20 cellular contexts compared by ENCODE assay signal in genomic region chr17:7292729-7293128, GRCh38. TPM values are rescaled to one million over a fixed set of nuclear protein-coding genes. Genes with fewer than 3 reads are reported as not detected.
DNase-seq lines count a peak whose midpoint lies in the region; ATAC-seq and TF ChIP-seq lines count a peak whose summit lies in the region.
"Had no signal": no experiment of that assay in that cellular context is flagged by ENCODE, and none has a peak within 500 bp of the region (broad histone marks: within the 10 kb centered on the region; RNA-seq: fewer than 3 reads in every experiment).

No MANE protein-coding gene starts in this region.

- no peak overlapping the region for H3K4me2 ChIP-seq in SK-N-SH

- H3K4me1 ChIP-seq in SK-N-SH (ENCODE audit: control insufficient read depth in 1 of 2, insufficient read depth in 2 of 2, low read depth in 1 of 2, low read length in 1 of 2) (peaks cover 3 to 8% of the 10 kb centered on the region in 2 experiments; a peak in 1 of 4 replicates), colonic mucosa (peaks cover 16% of the 10 kb centered on the region), thyroid gland (peaks cover 8 to 36% of the 10 kb centered on the region in 2 donors)

- CTCF ChIA-PET in SK-N-SH (lab: Yijun Ruan, JAX) = interaction anchor here (0.7 to 3.5 kb wide), 4 partner anchors 11 to 247 kb away, joined by 3 to 34 read pairs (median 6); partner anchors contain the start of gene SLC2A4

- H3K36me3 ChIP-seq in SK-N-SH (replicated peaks in 1 of 2; ENCODE audit: control insufficient read depth in 1 of 2, insufficient read depth in 2 of 2, low read length in 1 of 2) (no peaks in the 10 kb centered on the region), colonic mucosa (no peaks in the 10 kb centered on the region), thyroid gland (no peaks in the 10 kb centered on the region), WERI-Rb-1 (no peaks in the 10 kb centered on the region)
- H3K36me3 ChIP-seq: ascending aorta had no signal

- peaks cover 15% of the 10 kb centered on the region for H3F3A ChIP-seq in SK-N-SH (replicated peaks; ENCODE audit: insufficient read depth)

- no peaks in the 10 kb centered on the region for H3K79me2 ChIP-seq in SK-N-SH (ENCODE audit: insufficient read depth)

- ATAC-seq in SK-N-SH treated with all-trans-retinoic acid at 6 μM for 48 hours (no peak), HG03565 (IDR thresholded peaks at IDR 0.05; ENCODE audit: unreplicated experiment) (no peak), GM18502 (IDR thresholded peaks at IDR 0.05; ENCODE audit: poor library complexity, unreplicated experiment) (no peak)
- ATAC-seq: left colon, Panc1 had no signal

- H3K9me3 ChIP-seq in SK-N-SH (no peaks in the 10 kb centered on the region), colonic mucosa (no peaks in the 10 kb centered on the region), thyroid gland (no peaks in the 10 kb centered on the region), WERI-Rb-1 (ENCODE audit: severe bottlenecking) (no peaks in the 10 kb centered on the region)
- H3K9me3 ChIP-seq: ascending aorta had no signal

- TF ChIP-seq CTCF in SK-N-SH (IDR thresholded peaks at IDR 0.05) (no peak), colonic mucosa (IDR thresholded peaks at IDR 0.05) (no peak), thyroid gland (IDR thresholded peaks at IDR 0.05) (no peak), WERI-Rb-1 (IDR thresholded peaks at IDR 0.05; ENCODE audit: low read depth, low read length) (no peak)

- no peak for TF ChIP-seq RAD21 in SK-N-SH (IDR thresholded peaks at IDR 0.05; ENCODE audit: low read length)

- POLR2A ChIA-PET in SK-N-SH (lab: Yijun Ruan, JAX) = interaction anchor here (0.7 kb wide), 1 partner anchor 54 kb away, joined by 3 read pairs; no protein-coding TSS in a partner anchor

- DNase-seq in SK-N-SH (peak; percentile 35), colonic mucosa (no peak), medulla oblongata (ENCODE audit: extremely low spot score) (peak; percentile 39), thyroid gland (peak; percentile 28 to 53), WERI-Rb-1 (no peak)
- DNase-seq: activated CD8-positive, alpha-beta memory T cell treated with anti-CD3 and anti-CD28 coated beads for 24 hours; CD4-positive, alpha-beta memory T cell; HCEC 1CT; hypothalamus; IMR-90; NCI-H748 treated with DMSO at 0.1 percent for 48 hours; stimulated activated CD4-positive, alpha-beta T cell treated with anti-CD3 and anti-CD28 coated beads, Interleukin-15, amount 100 ng/mL, for 24 hours had no signal

- H3K9me2 ChIP-seq in SK-N-SH = no peaks in the 10 kb centered on the region

- no peak overlapping the region for H3K4me3 ChIP-seq in SK-N-SH (ENCODE audit: low read depth in 2 of 2, low read length in 1 of 2)
- H3K4me3 ChIP-seq in colonic mucosa = no peak overlapping the region
- no peak overlapping the region for H3K4me3 ChIP-seq in thyroid gland (replicated peaks in 1 of 3)
- no peak overlapping the region for H3K4me3 ChIP-seq in WERI-Rb-1 (ENCODE audit: low read depth, low read length)
- H3K4me3 ChIP-seq: ascending aorta had no signal

- peaks cover 28% of the 10 kb centered on the region; the same call in 1 of the 2 replicates for H3K27me3 ChIP-seq in SK-N-SH (ENCODE audit: insufficient read depth)
- H3K27me3 ChIP-seq in colonic mucosa = peaks cover 4% of the 10 kb centered on the region
- no peaks in the 10 kb centered on the region for H3K27me3 ChIP-seq in thyroid gland
- H3K27me3 ChIP-seq in WERI-Rb-1 (ENCODE audit: insufficient read depth, low read depth, severe bottlenecking) = no peaks in the 10 kb centered on the region

- no peak for TF ChIP-seq POLR2A in thyroid gland (IDR thresholded peaks at IDR 0.05)

- intact Hi-C loops in colonic mucosa (cut with DNase I) = no loop called here
- intact Hi-C loops in thyroid gland (cut with DNase I) = no loop called here

- H2AFZ ChIP-seq in SK-N-SH (ENCODE audit: low read depth) = no peak overlapping the region

- no peak overlapping the region for H3K9ac ChIP-seq in SK-N-SH
- peak overlapping the region; percentile 24 to 70 for H3K9ac ChIP-seq in colonic mucosa (ENCODE audit: low read depth in 2 of 2, low read length in 2 of 2)

- no peaks in the 10 kb centered on the region for H4K20me1 ChIP-seq in SK-N-SH (ENCODE audit: insufficient read depth)

- no peak overlapping the region for H3K27ac ChIP-seq in SK-N-SH (ENCODE audit: low read depth in 2 of 2, low read length in 1 of 2)
- H3K27ac ChIP-seq in colonic mucosa = no peak overlapping the region
- H3K27ac ChIP-seq in thyroid gland = no peak overlapping the region
- H3K27ac ChIP-seq in WERI-Rb-1 = no peak overlapping the region
- H3K27ac ChIP-seq: ascending aorta, VCaP had no signal

- TF ChIP-seq EP300 in SK-N-SH (IDR thresholded peaks at IDR 0.05; ENCODE audit: borderline replicate concordance in 1 of 2, low read depth in 1 of 2, low read length in 1 of 2) = no peak

- 37% methylated on average over 5 of the region's 6 CpGs for WGBS in SK-N-SH (ENCODE audit: low lambda C conversion rate)
- 18 to 20% methylated on average over 6 of the region's 6 CpGs for WGBS in thyroid gland, 2 donors

TF ChIP-seq in SK-N-SH, 30 proteins besides CTCF, POLR2A, EP300 and RAD21:
- TF ChIP-seq ELF1 (IDR thresholded peaks at IDR 0.05) = no peak
- no peak for TF ChIP-seq TCF12 (IDR thresholded peaks at IDR 0.05)
- no peak for TF ChIP-seq USF2 (IDR thresholded peaks at IDR 0.05; ENCODE audit: borderline replicate concordance, low read depth, low read length)
- no peak for TF ChIP-seq RXRA (IDR thresholded peaks at IDR 0.05; ENCODE audit: borderline replicate concordance, low read depth)
- no peak for TF ChIP-seq RCOR1 (IDR thresholded peaks at IDR 0.05; ENCODE audit: low read length)

TF ChIP-seq in SK-N-SH treated with all-trans-retinoic acid at 6 μM for 48 hours, 23 proteins besides CTCF, POLR2A, EP300 and RAD21:
- TF ChIP-seq ZFP3 (CRISPR knock-in tag; IDR thresholded peaks at IDR 0.05) (no peak), ZFP30 (CRISPR knock-in tag; IDR thresholded peaks at IDR 0.05) (no peak), ISL1 (CRISPR knock-in tag; IDR thresholded peaks at IDR 0.05) (no peak), TCF4 (CRISPR knock-in tag; IDR thresholded peaks at IDR 0.05; ENCODE audit: borderline replicate concordance) (no peak), BACH2 (CRISPR knock-in tag; IDR thresholded peaks at IDR 0.05; ENCODE audit: borderline replicate concordance) (no peak), RARB (CRISPR knock-in tag; IDR thresholded peaks at IDR 0.05) (no peak), ESRRG (CRISPR knock-in tag; IDR thresholded peaks at IDR 0.05) (no peak), CSDC2 (CRISPR knock-in tag; IDR thresholded peaks at IDR 0.05) (no peak), ZNF70 (CRISPR knock-in tag; IDR thresholded peaks at IDR 0.05) (no peak), TOX (CRISPR knock-in tag; IDR thresholded peaks at IDR 0.05; ENCODE audit: borderline replicate concordance) (no peak), SNAI2 (CRISPR knock-in tag; IDR thresholded peaks at IDR 0.05) (no peak), ZC3H10 (CRISPR knock-in tag; IDR thresholded peaks at IDR 0.05) (no peak), ARNTL (CRISPR knock-in tag; IDR thresholded peaks at IDR 0.05; ENCODE audit: borderline replicate concordance, low read depth) (no peak), ZNF8 (CRISPR knock-in tag; IDR thresholded peaks at IDR 0.05) (no peak), CSRNP3 (CRISPR knock-in tag; IDR thresholded peaks at IDR 0.05) (no peak), ZNF565 (CRISPR knock-in tag; conservative IDR thresholded peaks at IDR 0.05; ENCODE audit: low read depth) (no peak), PPARA (CRISPR knock-in tag; IDR thresholded peaks at IDR 0.05; ENCODE audit: borderline replicate concordance) (no peak), OSR1 (CRISPR knock-in tag; IDR thresholded peaks at IDR 0.05) (no peak)

RNA-seq across cellular contexts. Expression of gene YBX2, which starts 1.7 kb away (rescaled TPM):
- polyA plus RNA-seq in SK-N-SH (2012; rRNA removed) = 0.36 and 0.54 TPM in 2 replicates
- 0.31 and 0.41 TPM in 2 replicates for polyA plus RNA-seq in SK-N-SH (2012; cell fraction: cytosol; rRNA removed)
- polyA plus RNA-seq in SK-N-SH (2012; cell fraction: nucleus; rRNA removed) = 1.9 and 2.0 TPM in 2 replicates
- 10 to 100 TPM; 22.1 to 40.4 TPM for total RNA-seq in colonic mucosa
- 1 to 10 TPM; 1.2 to 4.1 (median 2.1) TPM for total RNA-seq in thyroid gland
- total RNA-seq: ascending aorta, IMR-90 had no signal
- polyA plus RNA-seq: CD4-positive, alpha-beta memory T cell had no signal

RNA-seq across cellular contexts. Expression of gene SLC2A4, which starts 11.2 kb away (rescaled TPM):
- 0.44 and 0.54 TPM in 2 replicates for polyA plus RNA-seq in SK-N-SH (2012; rRNA removed)
- 0.14 and 0.24 TPM in 2 replicates for polyA plus RNA-seq in SK-N-SH (2012; cell fraction: cytosol; rRNA removed)
- 0.83 and 1.3 TPM in 2 replicates for polyA plus RNA-seq in SK-N-SH (2012; cell fraction: nucleus; rRNA removed)
- 1 to 10 TPM; 1.9 to 5.7 TPM for total RNA-seq in colonic mucosa
- 10 to 100 TPM in 1 of 4 donors, 1 to 10 TPM in 3; 2.5 to 14.6 (median 3.9) TPM for total RNA-seq in thyroid gland
- total RNA-seq: A172; CD4-positive, alpha-beta memory T cell; IMR-90 had no signal
- polyA plus RNA-seq: CD4-positive, alpha-beta memory T cell had no signal

RNA-seq across cellular contexts. Expression of gene EIF5A, which starts 14.7 kb away (rescaled TPM):
- 711 and 971 TPM in 2 replicates for polyA plus RNA-seq in SK-N-SH (2012; rRNA removed)
- polyA plus RNA-seq in SK-N-SH (2012; cell fraction: cytosol; rRNA removed) = 580 and 792 TPM in 2 replicates
- 284 and 445 TPM in 2 replicates for polyA plus RNA-seq in SK-N-SH (2012; cell fraction: nucleus; rRNA removed)
- total RNA-seq in colonic mucosa (100 to 1,000 TPM; 367 to 917 TPM), thyroid gland (100 to 1,000 TPM; 135 to 210 (median 144) TPM)

RNA-seq across cellular contexts. Expression of gene GPS2, which starts 22.4 kb away (rescaled TPM):
- 67.0 and 102 TPM in 2 replicates for polyA plus RNA-seq in SK-N-SH (2012; rRNA removed)
- polyA plus RNA-seq in SK-N-SH (2012; cell fraction: cytosol; rRNA removed) = 75.9 and 78.5 TPM in 2 replicates
- 216 and 229 TPM in 2 replicates for polyA plus RNA-seq in SK-N-SH (2012; cell fraction: nucleus; rRNA removed)
- 10 to 100 TPM; 53.8 to 85.7 TPM for total RNA-seq in colonic mucosa
- 100 to 1,000 TPM in 2 of 4 donors, 10 to 100 TPM in 2; 69.5 to 130 (median 100) TPM for total RNA-seq in thyroid gland

RNA-seq across cellular contexts. Expression of gene CLDN7, which starts 30.5 kb away (rescaled TPM):
- 2.9 and 5.0 TPM in 2 replicates for polyA plus RNA-seq in SK-N-SH (2012; rRNA removed)
- 2.5 and 3.8 TPM in 2 replicates for polyA plus RNA-seq in SK-N-SH (2012; cell fraction: cytosol; rRNA removed)
- polyA plus RNA-seq in SK-N-SH (2012; cell fraction: nucleus; rRNA removed) = 10.4 and 12.1 TPM in 2 replicates
- 100 to 1,000 TPM; 798 to 919 TPM for total RNA-seq in colonic mucosa
- 100 to 1,000 TPM; 108 to 161 (median 144) TPM for total RNA-seq in thyroid gland
- total RNA-seq: A172, ascending aorta had no signal

Comparison
In these comparisons a context has a peak if more than half of its experiments do, and no peak if none do; other contexts are left out.
1. DNase-seq: peak in SK-N-SH (single experiment), medulla oblongata (single experiment) and thyroid gland (2 of 2); none in colonic mucosa (single experiment) and WERI-Rb-1 (single experiment).
2. RNA of gene YBX2, which starts 1.7 kb away (total RNA-seq): 22.1 to 40.4 TPM in colonic mucosa; 1.2 to 4.1 TPM in thyroid gland; every median in the first group is over 4 times any median in the second.